Comparison of ENCODE assay signal across 18 cellular contexts in the genomic region with DNA sequence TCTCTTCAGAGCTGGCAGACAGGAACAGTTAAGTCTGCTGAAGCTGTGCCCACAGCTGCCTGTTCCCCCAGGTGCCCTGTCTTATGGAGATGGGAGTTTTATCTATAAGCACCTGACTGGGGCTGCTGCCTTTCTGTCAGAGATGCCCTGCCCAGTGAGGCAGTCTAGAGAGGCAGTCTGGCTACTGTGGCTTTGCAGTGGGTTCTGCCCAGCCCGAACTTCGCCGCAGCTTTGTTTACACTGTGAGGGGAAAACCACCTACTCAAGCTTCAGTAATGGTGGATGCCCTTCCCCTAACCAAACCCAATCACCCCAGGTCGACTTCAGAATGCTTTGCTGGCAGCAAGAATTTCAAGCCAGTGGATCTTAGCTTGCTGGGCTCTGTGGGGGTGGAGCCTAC.
DNase-seq lines count a peak whose midpoint lies in the region; ATAC-seq and TF ChIP-seq lines count a peak whose summit lies in the region.
"Had no signal": no experiment of that assay in that cellular context is flagged by ENCODE, and none has a peak within 500 bp of the region (broad histone marks: within the 10 kb centered on the region; RNA-seq: fewer than 3 reads in every experiment).

No MANE protein-coding gene starts in this region.

- no peak overlapping the region for H4K8ac ChIP-seq in mesenchymal stem cell (ENCODE audit: low read length)

- peaks cover 85% of the 10 kb centered on the region for H3K9me3 ChIP-seq in BLaER1
- H3K9me3 ChIP-seq in CD4-positive, alpha-beta T cell (ENCODE audit: control insufficient read depth, low read length) = no peaks in the 10 kb centered on the region
- peaks cover 0 to 22% of the 10 kb centered on the region in 2 donors for H3K9me3 ChIP-seq in left lung
- H3K9me3 ChIP-seq in mesenchymal stem cell (ENCODE audit: control insufficient read depth, low read length) = no peaks in the 10 kb centered on the region
- H3K9me3 ChIP-seq: BE2C, SJCRH30 had no signal

- H2BK15ac ChIP-seq in mesenchymal stem cell (ENCODE audit: low read depth, poor library complexity, severe bottlenecking) = no peak overlapping the region

- H3K27me3 ChIP-seq in BLaER1 (no peaks in the 10 kb centered on the region), left lung (no peaks in the 10 kb centered on the region), mesenchymal stem cell (ENCODE audit: control insufficient read depth in 1 of 2, insufficient read depth in 1 of 2, low read length in 2 of 2) (no peaks in the 10 kb centered on the region)
- no peaks in the 10 kb centered on the region for H3K27me3 ChIP-seq in CD4-positive, alpha-beta T cell (ENCODE audit: control insufficient read depth, insufficient read depth, low read length)
- H3K27me3 ChIP-seq: BE2C, SJCRH30 had no signal

- H2AK5ac ChIP-seq in mesenchymal stem cell (ENCODE audit: low read length, severe bottlenecking) = no peak overlapping the region

- H3K23ac ChIP-seq in mesenchymal stem cell (ENCODE audit: low read length in 2 of 2) = no peak overlapping the region

- H3K4me3 ChIP-seq in BLaER1 = no peak overlapping the region
- no peak overlapping the region for H3K4me3 ChIP-seq in left lung
- no peak overlapping the region for H3K4me3 ChIP-seq in mesenchymal stem cell (ENCODE audit: insufficient read depth in 1 of 2, low read depth in 1 of 2, low read length in 2 of 2)
- H3K4me3 ChIP-seq: SJCRH30 had no signal

- no peak overlapping the region for H3K18ac ChIP-seq in mesenchymal stem cell (ENCODE audit: low read depth in 1 of 2, low read length in 2 of 2)

- H3K27me3 Mint-ChIP-seq in CD4-positive, alpha-beta T cell = no peaks in the 10 kb centered on the region
- H3K27me3 Mint-ChIP-seq in activated CD8-positive, alpha-beta T cell treated with anti-CD3 and anti-CD28 coated beads, Interleukin-2, amount 10 ng/mL, durations not matched to agents 7 days and 5 days (ENCODE audit: low read depth) = no peaks in the 10 kb centered on the region
- H3K27me3 Mint-ChIP-seq: IgD-negative memory B cell had no signal

- peaks cover 20% of the 10 kb centered on the region for H3K9me3 Mint-ChIP-seq in CD4-positive, alpha-beta T cell
- peaks cover 4% of the 10 kb centered on the region for H3K9me3 Mint-ChIP-seq in activated CD8-positive, alpha-beta T cell treated with anti-CD3 and anti-CD28 coated beads, Interleukin-2, amount 10 ng/mL, durations not matched to agents 7 days and 5 days (ENCODE audit: insufficient read depth)

- no peak overlapping the region for H2BK120ac ChIP-seq in mesenchymal stem cell (ENCODE audit: low read depth, low read length)

- H3K14ac ChIP-seq in mesenchymal stem cell (ENCODE audit: low read length in 2 of 2) = no peak overlapping the region

- no peak overlapping the region for H3K4ac ChIP-seq in mesenchymal stem cell (ENCODE audit: low read depth in 1 of 2, low read length in 2 of 2)

- no peak overlapping the region for H4K91ac ChIP-seq in mesenchymal stem cell (ENCODE audit: low read length)

- peaks cover 34% of the 10 kb centered on the region for H3K4me1 Mint-ChIP-seq in CD4-positive, alpha-beta T cell (ENCODE audit: low read depth)
- peaks cover 7% of the 10 kb centered on the region for H3K4me1 Mint-ChIP-seq in activated CD8-positive, alpha-beta T cell treated with anti-CD3 and anti-CD28 coated beads, Interleukin-2, amount 10 ng/mL, durations not matched to agents 7 days and 5 days (ENCODE audit: low read depth)

- no peak for TF ChIP-seq CTCF in CD4-positive, alpha-beta T cell (IDR thresholded peaks at IDR 0.05)
- no peak for TF ChIP-seq CTCF in left lung (IDR thresholded peaks at IDR 0.05)

- no peak overlapping the region for H3K4me3 Mint-ChIP-seq in CD4-positive, alpha-beta T cell
- H3K4me3 Mint-ChIP-seq in activated CD8-positive, alpha-beta T cell treated with anti-CD3 and anti-CD28 coated beads, Interleukin-2, amount 10 ng/mL, durations not matched to agents 7 days and 5 days = no peak overlapping the region
- H3K4me3 Mint-ChIP-seq: IgD-negative memory B cell had no signal

- no peak overlapping the region for H2BK12ac ChIP-seq in mesenchymal stem cell (ENCODE audit: low read length in 2 of 2)

- H3K4me1 ChIP-seq in BLaER1 (peaks cover 15% of the 10 kb centered on the region), left lung (no peaks in the 10 kb centered on the region), mesenchymal stem cell (ENCODE audit: control insufficient read depth, insufficient read depth, low read depth, low read length) (no peaks in the 10 kb centered on the region)
- H3K4me1 ChIP-seq: BE2C, SJCRH30 had no signal

- H2BK5ac ChIP-seq in mesenchymal stem cell (ENCODE audit: low read depth, low read length, poor library complexity, severe bottlenecking) = no peak overlapping the region

- H3K36me3 ChIP-seq in BLaER1 (no peaks in the 10 kb centered on the region), left lung (no peaks in the 10 kb centered on the region), mesenchymal stem cell (ENCODE audit: control insufficient read depth in 1 of 2, insufficient read depth in 2 of 2, low read depth in 1 of 2, low read length in 2 of 2) (no peaks in the 10 kb centered on the region)
- H3K36me3 ChIP-seq: BE2C, SJCRH30 had no signal

- no peaks in the 10 kb centered on the region for H4K20me1 ChIP-seq in BLaER1

- peaks cover 12% of the 10 kb centered on the region for H3K79me1 ChIP-seq in mesenchymal stem cell (replicated peaks; ENCODE audit: low read length, poor library complexity, severe bottlenecking)

- peaks cover 39% of the 10 kb centered on the region for H3K36me3 Mint-ChIP-seq in CD4-positive, alpha-beta T cell (ENCODE audit: low read depth)
- H3K36me3 Mint-ChIP-seq in activated CD8-positive, alpha-beta T cell treated with anti-CD3 and anti-CD28 coated beads, Interleukin-2, amount 10 ng/mL, durations not matched to agents 7 days and 5 days (ENCODE audit: low read depth) = peaks cover 15% of the 10 kb centered on the region

- no peak overlapping the region for H3K27ac ChIP-seq in BLaER1
- H3K27ac ChIP-seq in CD4-positive, alpha-beta T cell (ENCODE audit: low read depth, low read length) = no peak overlapping the region
- H3K27ac ChIP-seq in left lung = no peak overlapping the region
- no peak overlapping the region for H3K27ac ChIP-seq in mesenchymal stem cell (ENCODE audit: low read length, poor library complexity, severe bottlenecking)
- H3K27ac ChIP-seq: RWPE1, SJCRH30 had no signal

- CTCF ChIA-PET in CD4-positive, alpha-beta T cell (lab: Charles Lee) = interaction anchor here (2.8 kb wide), 1 partner anchor 66 kb away, joined by 9 read pairs; no protein-coding TSS in a partner anchor
- CTCF ChIA-PET in activated CD8-positive, alpha-beta T cell treated with anti-CD3 and anti-CD28 coated beads, Interleukin-2, amount 10 ng/mL, durations not matched to agents 7 days and 5 days (lab: Charles Lee) = interaction anchor here (1.3 kb wide), 1 partner anchor 33 kb away, joined by 3 read pairs; no protein-coding TSS in a partner anchor

- 92% methylated on average over 4 of the region's 4 CpGs for WGBS in mesenchymal stem cell

- DNase-seq in CD4-positive, alpha-beta T cell = peak in 2 of 10 experiments; percentile 15 to 29
- peak; percentile 24 for DNase-seq in activated CD8-positive, alpha-beta T cell treated with anti-CD3 and anti-CD28 coated beads, Interleukin-2, amount 10 ng/mL, durations not matched to agents 7 days and 5 days
- DNase-seq in left lung = no peak
- no peak for DNase-seq in mesenchymal stem cell
- DNase-seq in NCI-H226 = no peak
- DNase-seq: BE2C; DMS79 treated with DMSO at 0.1 percent for 48 hours; NCI-H1436 treated with DMSO at 0.1 percent for 48 hours; NCI-H2081 treated with DMSO at 0.1 percent for 48 hours; NCI-H524 treated with DMSO at 0.1 percent for 48 hours; NK-92 treated with Interleukin-12 subunit alpha and Interleukin-12 subunit beta, amount 100 ng/mL, for 24 hours; OCI-M1; SJCRH30 had no signal

- H3K9ac ChIP-seq in BLaER1 (no peak overlapping the region), mesenchymal stem cell (ENCODE audit: low read length) (no peak overlapping the region)

- H2AFZ ChIP-seq in mesenchymal stem cell (ENCODE audit: low read depth, low read length) = no peak overlapping the region

- no peak overlapping the region for H3K27ac Mint-ChIP-seq in CD4-positive, alpha-beta T cell
- no peak overlapping the region for H3K27ac Mint-ChIP-seq in activated CD8-positive, alpha-beta T cell treated with anti-CD3 and anti-CD28 coated beads, Interleukin-2, amount 10 ng/mL, durations not matched to agents 7 days and 5 days
- H3K27ac Mint-ChIP-seq: IgD-negative memory B cell had no signal

- peak overlapping the region; percentile 51 for H3K4me2 ChIP-seq in BLaER1
- H3K4me2 ChIP-seq in mesenchymal stem cell (ENCODE audit: low read length, poor library complexity, severe bottlenecking) = no peak overlapping the region

- ATAC-seq in CD4-positive, alpha-beta T cell (ENCODE audit: poor library complexity) = peak; percentile 63
- ATAC-seq in activated CD8-positive, alpha-beta T cell treated with anti-CD3 and anti-CD28 coated beads, Interleukin-2, amount 10 ng/mL, durations not matched to agents 7 days and 5 days = no peak
- ATAC-seq in left lung (peak; percentile 40), GM21515 (IDR thresholded peaks at IDR 0.05; ENCODE audit: unreplicated experiment) (no peak)
- ATAC-seq: HCT116 had no signal

- POLR2A ChIA-PET in CD4-positive, alpha-beta T cell (lab: Charles Lee) = interaction anchor here (1.5 kb wide), 1 partner anchor 10 kb away, joined by 7 read pairs; no protein-coding TSS in a partner anchor
- POLR2A ChIA-PET in activated CD8-positive, alpha-beta T cell treated with anti-CD3 and anti-CD28 coated beads, Interleukin-2, amount 10 ng/mL, durations not matched to agents 7 days and 5 days (lab: Charles Lee) = no interaction called here

- intact Hi-C loops in CD4-positive, alpha-beta T cell (cut with DNase I, micrococcal nuclease) = no loop called here
- intact Hi-C loops in left lung (cut with DNase I) = no loop called here

Comparison
In these comparisons a context has a peak if more than half of its experiments do, and no peak if none do; other contexts are left out.
1. ATAC-seq: peak in CD4-positive, alpha-beta T cell (single experiment) and left lung (single experiment); none in activated CD8-positive, alpha-beta T cell treated with anti-CD3 and anti-CD28 coated beads, Interleukin-2, amount 10 ng/mL, durations not matched to agents 7 days and 5 days (single experiment) and GM21515 (single experiment).